16 cellular contexts compared by ENCODE assay signal in the genomic region with DNA sequence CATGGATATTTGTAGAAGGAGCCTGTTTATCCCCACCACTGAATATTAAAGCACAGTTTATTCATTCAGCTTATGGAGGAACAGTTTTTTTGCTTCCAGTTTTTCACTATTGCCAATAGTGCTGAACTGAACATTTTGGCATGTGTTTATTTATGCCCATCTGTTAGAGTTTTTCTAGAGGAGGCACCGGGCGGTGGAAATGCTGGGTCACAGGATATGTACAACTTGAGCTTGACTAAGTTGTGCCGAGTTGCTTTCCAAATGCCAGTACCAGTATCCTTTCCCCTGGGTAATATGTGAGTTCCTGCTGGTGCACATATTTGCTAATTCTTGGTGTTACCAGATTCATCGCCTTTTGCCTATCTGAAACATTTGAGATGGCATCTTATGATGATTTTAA.
A peak's percentile ranks its signal among the peaks of the same experiment; 100 is the strongest.
DNase-seq lines count a peak whose midpoint lies in the region; TF ChIP-seq lines count a peak whose summit lies in the region.
"Had no signal": no experiment of that assay in that cellular context is flagged by ENCODE, and none has a peak within 500 bp of the region (broad histone marks: within the 10 kb centered on the region; RNA-seq: fewer than 3 reads in every experiment).

No MANE protein-coding gene starts in this region.

- in situ Hi-C loops in G401 (cut with HindIII; ENCODE audit: low sequenced_read_pairs), result no loop called here

- H3K36me3 Mint-ChIP-seq in nephron progenitor cell (ENCODE audit: low read depth), result no peaks in the 10 kb centered on the region
- no peaks in the 10 kb centered on the region for H3K36me3 Mint-ChIP-seq in activated naive CD8-positive, alpha-beta T cell treated with anti-CD3 and anti-CD28 coated beads for 36 hours

- no peaks in the 10 kb centered on the region for H3K9me3 Mint-ChIP-seq in nephron progenitor cell
- no peaks in the 10 kb centered on the region for H3K9me3 Mint-ChIP-seq in activated naive CD8-positive, alpha-beta T cell treated with anti-CD3 and anti-CD28 coated beads for 36 hours
- H3K9me3 Mint-ChIP-seq: H9 had no signal

- H3K27me3 ChIP-seq in suprapubic skin, result no peaks in the 10 kb centered on the region
- H3K27me3 ChIP-seq: BLaER1 had no signal

- no peaks in the 10 kb centered on the region for H3K36me3 ChIP-seq in suprapubic skin
- H3K36me3 ChIP-seq: BLaER1 had no signal

- WGBS in suprapubic skin, result 66% methylated on average over 4 of the region's 4 CpGs

- H3K4me3 ChIP-seq in suprapubic skin, result no peak overlapping the region
- H3K4me3 ChIP-seq: A549, BLaER1, GM12878 had no signal

- peak overlapping the region; percentile 24 for H3K27ac ChIP-seq in suprapubic skin
- H3K27ac ChIP-seq: BLaER1 had no signal

- H3K4me3 Mint-ChIP-seq in nephron progenitor cell, result no peak overlapping the region
- no peak overlapping the region for H3K4me3 Mint-ChIP-seq in activated naive CD8-positive, alpha-beta T cell treated with anti-CD3 and anti-CD28 coated beads for 36 hours
- H3K4me3 Mint-ChIP-seq: H9, IgD-negative memory B cell had no signal

- no peak overlapping the region for H3K27ac Mint-ChIP-seq in nephron progenitor cell
- H3K27ac Mint-ChIP-seq in activated naive CD8-positive, alpha-beta T cell treated with anti-CD3 and anti-CD28 coated beads for 36 hours, result no peak overlapping the region
- H3K27ac Mint-ChIP-seq: H9, IgD-negative memory B cell had no signal

- H3K4me1 ChIP-seq in suprapubic skin, result no peaks in the 10 kb centered on the region

- no peaks in the 10 kb centered on the region for H3K27me3 Mint-ChIP-seq in nephron progenitor cell (ENCODE audit: low read depth, poor library complexity)
- H3K27me3 Mint-ChIP-seq in activated naive CD8-positive, alpha-beta T cell treated with anti-CD3 and anti-CD28 coated beads for 36 hours, result no peaks in the 10 kb centered on the region
- H3K27me3 Mint-ChIP-seq: IgD-negative memory B cell had no signal

- H3K9me3 ChIP-seq in suprapubic skin, result no peaks in the 10 kb centered on the region
- H3K9me3 ChIP-seq: A549 had no signal

- DNase-seq in G401 (ENCODE audit: low spot score) (peak; percentile 45), NCI-H1694 treated with DMSO at 0.1 percent for 48 hours (lab: John Stamatoyannopoulos, UW) (peak; percentile 31), cerebellum (ENCODE audit: low spot score) (peak; percentile 5), suprapubic skin (ENCODE audit: low spot score in 2 of 2) (no peak), nephron progenitor cell (no peak)
- DNase-seq in activated T-cell treated with anti-CD3 and anti-CD28 coated beads, Interleukin-2, amount 50 U/mL, for 1 hour, result no peak
- no peak for DNase-seq in activated naive CD8-positive, alpha-beta T cell treated with anti-CD3 and anti-CD28 coated beads for 36 hours
- DNase-seq: AML-193, Calu3, DMS 273 treated with DMSO at 0.1 percent for 48 hours, GOT3, H9 had no signal

- no peak for TF ChIP-seq EP300 in suprapubic skin (IDR thresholded peaks at IDR 0.05)

- no peak for TF ChIP-seq POLR2A in suprapubic skin (IDR thresholded peaks at IDR 0.05)

- H3K4me1 Mint-ChIP-seq in nephron progenitor cell, result peaks cover 5% of the 10 kb centered on the region
- H3K4me1 Mint-ChIP-seq in activated naive CD8-positive, alpha-beta T cell treated with anti-CD3 and anti-CD28 coated beads for 36 hours, result no peaks in the 10 kb centered on the region
- H3K4me1 Mint-ChIP-seq: IgD-negative memory B cell had no signal

- no peak for TF ChIP-seq CTCF in suprapubic skin (IDR thresholded peaks at IDR 0.05)
- no peak for TF ChIP-seq CTCF in nephron progenitor cell (IDR thresholded peaks at IDR 0.05)

Comparison
In these comparisons a context has a peak if more than half of its experiments do, and no peak if none do; other contexts are left out.
1. DNase-seq: peak in G401 (single experiment), NCI-H1694 treated with DMSO at 0.1 percent for 48 hours (single experiment) and cerebellum (single experiment); none in suprapubic skin (0 of 2), activated T-cell treated with anti-CD3 and anti-CD28 coated beads, Interleukin-2, amount 50 U/mL, for 1 hour (single experiment), nephron progenitor cell (single experiment) and activated naive CD8-positive, alpha-beta T cell treated with anti-CD3 and anti-CD28 coated beads for 36 hours (single experiment).